Comparison of ENCODE assay signal across 1 cellular context in the genomic region with DNA sequence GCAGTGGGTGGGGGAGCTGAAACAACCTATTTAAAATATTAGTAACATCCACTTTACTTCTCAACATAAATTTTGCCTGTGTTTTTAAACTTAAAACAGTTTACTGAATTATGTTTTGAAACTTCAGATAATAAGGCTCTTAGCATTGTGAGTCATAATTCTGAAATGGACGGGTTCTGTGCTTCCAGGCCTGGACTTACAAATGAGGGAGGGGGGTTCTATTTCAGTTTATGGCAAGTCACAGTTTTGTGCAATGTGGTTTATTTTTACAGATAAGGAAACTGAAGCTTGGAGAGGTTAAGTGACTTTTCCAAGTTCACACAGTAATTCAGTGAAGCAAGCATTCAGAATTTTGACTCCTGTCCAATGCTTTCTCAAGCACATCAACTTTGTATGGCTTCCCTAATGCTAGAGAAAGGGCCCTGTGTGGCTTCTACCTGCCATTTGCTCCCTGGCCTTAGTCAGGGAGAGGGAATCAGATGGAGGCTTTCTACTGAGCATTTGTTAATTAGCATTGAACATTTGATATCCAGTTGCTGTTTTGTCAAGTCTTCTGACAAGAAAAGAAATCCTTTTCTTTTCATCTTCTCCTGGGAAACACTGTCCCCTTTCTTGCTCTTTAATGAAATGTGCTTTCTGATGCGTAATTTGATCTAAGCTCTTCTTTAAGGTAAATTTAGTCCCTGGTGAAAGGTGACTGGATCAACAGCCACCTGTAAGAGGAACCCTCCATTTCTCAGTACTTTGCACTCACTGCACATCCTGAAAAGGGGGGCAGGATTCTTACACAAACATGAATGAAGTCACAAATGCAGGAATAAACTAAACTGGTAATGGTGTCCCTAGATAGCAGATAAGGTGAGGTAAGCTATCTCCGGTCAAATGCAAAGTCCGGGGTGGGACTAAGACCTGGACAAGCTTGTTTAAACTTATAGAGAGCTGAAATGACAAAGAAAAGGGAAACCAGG.
TF ChIP-seq lines count a peak whose summit lies in the region.

No MANE protein-coding gene starts in this region.

TF ChIP-seq in HepG2, 621 proteins besides CTCF, POLR2A, EP300 and RAD21 (continues in another document):
- TF ChIP-seq, protein P1, sequence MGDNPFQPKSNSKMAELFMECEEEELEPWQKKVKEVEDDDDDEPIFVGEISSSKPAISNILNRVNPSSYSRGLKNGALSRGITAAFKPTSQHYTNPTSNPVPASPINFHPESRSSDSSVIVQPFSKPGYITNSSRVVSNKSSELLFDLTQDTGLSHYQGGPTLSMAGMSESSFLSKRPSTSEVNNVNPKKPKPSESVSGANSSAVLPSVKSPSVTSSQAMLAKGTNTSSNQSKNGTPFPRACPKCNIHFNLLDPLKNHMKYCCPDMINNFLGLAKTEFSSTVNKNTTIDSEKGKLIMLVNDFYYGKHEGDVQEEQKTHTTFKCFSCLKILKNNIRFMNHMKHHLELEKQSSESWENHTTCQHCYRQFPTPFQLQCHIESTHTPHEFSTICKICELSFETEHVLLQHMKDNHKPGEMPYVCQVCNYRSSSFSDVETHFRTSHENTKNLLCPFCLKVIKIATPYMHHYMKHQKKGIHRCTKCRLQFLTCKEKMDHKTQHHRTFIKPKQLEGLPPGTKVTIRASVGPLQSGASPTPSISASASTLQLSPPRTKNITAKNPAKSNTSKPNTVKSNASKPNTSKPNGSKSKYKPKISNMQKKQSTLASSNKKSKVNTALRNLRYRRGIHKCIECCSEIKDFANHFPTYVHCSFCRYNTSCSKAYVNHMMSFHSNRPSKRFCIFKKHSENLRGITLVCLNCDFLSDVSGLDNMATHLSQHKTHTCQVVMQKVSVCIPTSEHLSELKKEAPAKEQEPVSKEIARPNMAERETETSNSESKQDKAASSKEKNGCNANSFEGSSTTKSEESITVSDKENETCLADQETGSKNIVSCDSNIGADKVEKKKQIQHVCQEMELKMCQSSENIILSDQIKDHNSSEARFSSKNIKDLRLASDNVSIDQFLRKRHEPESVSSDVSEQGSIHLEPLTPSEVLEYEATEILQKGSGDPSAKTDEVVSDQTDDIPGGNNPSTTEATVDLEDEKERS (CRISPR knock-in tag; IDR thresholded peaks at IDR 0.05) = no peak
- TF ChIP-seq NR2C2 (CRISPR knock-in tag; IDR thresholded peaks at IDR 0.05; ENCODE audit: borderline replicate concordance) (0 out of 2 replicates have a peak, but pooled peaks have one; percentile 23), CEBPG (CRISPR knock-in tag; IDR thresholded peaks at IDR 0.05) (peak; percentile 88), NR2F1 (CRISPR knock-in tag; IDR thresholded peaks at IDR 0.05) (0 out of 4 replicates have a peak, but pooled peaks of 1 of the 2 experiments have one; percentile 32), FOXM1 (CRISPR knock-in tag; IDR thresholded peaks at IDR 0.05) (no peak), FOXA1 (IDR thresholded peaks at IDR 0.05) (no peak), FOXA1 (CRISPR knock-in tag; IDR thresholded peaks at IDR 0.05) (peak; percentile 78), TARDBP (CRISPR knock-in tag; IDR thresholded peaks at IDR 0.05) (peak; percentile 90), JDP2 (CRISPR knock-in tag; IDR thresholded peaks at IDR 0.05; ENCODE audit: borderline replicate concordance) (no peak), MIER2 (CRISPR knock-in tag; IDR thresholded peaks at IDR 0.05) (peak; percentile 59), ZNF644 (CRISPR knock-in tag; IDR thresholded peaks at IDR 0.05; ENCODE audit: low read depth) (peak; percentile 66; the same call in 1 of the 2 replicates), ZNF746 (CRISPR knock-in tag; IDR thresholded peaks at IDR 0.05) (0 out of 2 replicates have a peak, but pooled peaks have one; percentile 53), BCL6 (CRISPR knock-in tag; IDR thresholded peaks at IDR 0.05) (peak; percentile 99), ZBTB20 (CRISPR knock-in tag; IDR thresholded peaks at IDR 0.05; ENCODE audit: borderline replicate concordance, low read depth) (peak; percentile 81; the same call in 1 of the 2 replicates), ZFY (CRISPR knock-in tag; IDR thresholded peaks at IDR 0.05) (peak; percentile 25), NFYB (CRISPR knock-in tag; IDR thresholded peaks at IDR 0.05) (peak; percentile 32; the same call in 1 of the 2 replicates), ZC3H13 (CRISPR knock-in tag; IDR thresholded peaks at IDR 0.05) (0 out of 2 replicates have a peak, but pooled peaks have one; percentile 46), SAFB2 (CRISPR knock-in tag; IDR thresholded peaks at IDR 0.05; ENCODE audit: borderline replicate concordance, low read depth) (peak; percentile 70; the same call in 1 of the 2 replicates)
- TF ChIP-seq, protein P2, sequence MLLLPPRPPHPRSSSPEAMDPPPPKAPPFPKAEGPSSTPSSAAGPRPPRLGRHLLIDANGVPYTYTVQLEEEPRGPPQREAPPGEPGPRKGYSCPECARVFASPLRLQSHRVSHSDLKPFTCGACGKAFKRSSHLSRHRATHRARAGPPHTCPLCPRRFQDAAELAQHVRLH (CRISPR knock-in tag; IDR thresholded peaks at IDR 0.05; ENCODE audit: borderline replicate concordance, low read depth) = peak; percentile 72
- TF ChIP-seq, protein P3, sequence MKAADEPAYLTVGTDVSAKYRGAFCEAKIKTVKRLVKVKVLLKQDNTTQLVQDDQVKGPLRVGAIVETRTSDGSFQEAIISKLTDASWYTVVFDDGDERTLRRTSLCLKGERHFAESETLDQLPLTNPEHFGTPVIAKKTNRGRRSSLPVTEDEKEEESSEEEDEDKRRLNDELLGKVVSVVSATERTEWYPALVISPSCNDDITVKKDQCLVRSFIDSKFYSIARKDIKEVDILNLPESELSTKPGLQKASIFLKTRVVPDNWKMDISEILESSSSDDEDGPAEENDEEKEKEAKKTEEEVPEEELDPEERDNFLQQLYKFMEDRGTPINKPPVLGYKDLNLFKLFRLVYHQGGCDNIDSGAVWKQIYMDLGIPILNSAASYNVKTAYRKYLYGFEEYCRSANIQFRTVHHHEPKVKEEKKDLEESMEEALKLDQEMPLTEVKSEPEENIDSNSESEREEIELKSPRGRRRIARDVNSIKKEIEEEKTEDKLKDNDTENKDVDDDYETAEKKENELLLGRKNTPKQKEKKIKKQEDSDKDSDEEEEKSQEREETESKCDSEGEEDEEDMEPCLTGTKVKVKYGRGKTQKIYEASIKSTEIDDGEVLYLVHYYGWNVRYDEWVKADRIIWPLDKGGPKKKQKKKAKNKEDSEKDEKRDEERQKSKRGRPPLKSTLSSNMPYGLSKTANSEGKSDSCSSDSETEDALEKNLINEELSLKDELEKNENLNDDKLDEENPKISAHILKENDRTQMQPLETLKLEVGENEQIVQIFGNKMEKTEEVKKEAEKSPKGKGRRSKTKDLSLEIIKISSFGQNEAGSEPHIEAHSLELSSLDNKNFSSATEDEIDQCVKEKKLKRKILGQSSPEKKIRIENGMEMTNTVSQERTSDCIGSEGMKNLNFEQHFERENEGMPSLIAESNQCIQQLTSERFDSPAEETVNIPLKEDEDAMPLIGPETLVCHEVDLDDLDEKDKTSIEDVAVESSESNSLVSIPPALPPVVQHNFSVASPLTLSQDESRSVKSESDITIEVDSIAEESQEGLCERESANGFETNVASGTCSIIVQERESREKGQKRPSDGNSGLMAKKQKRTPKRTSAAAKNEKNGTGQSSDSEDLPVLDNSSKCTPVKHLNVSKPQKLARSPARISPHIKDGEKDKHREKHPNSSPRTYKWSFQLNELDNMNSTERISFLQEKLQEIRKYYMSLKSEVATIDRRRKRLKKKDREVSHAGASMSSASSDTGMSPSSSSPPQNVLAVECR (CRISPR knock-in tag; IDR thresholded peaks at IDR 0.05; ENCODE audit: borderline replicate concordance) = peak; percentile 37; the same call in 1 of the 2 replicates
- TF ChIP-seq, protein P4, sequence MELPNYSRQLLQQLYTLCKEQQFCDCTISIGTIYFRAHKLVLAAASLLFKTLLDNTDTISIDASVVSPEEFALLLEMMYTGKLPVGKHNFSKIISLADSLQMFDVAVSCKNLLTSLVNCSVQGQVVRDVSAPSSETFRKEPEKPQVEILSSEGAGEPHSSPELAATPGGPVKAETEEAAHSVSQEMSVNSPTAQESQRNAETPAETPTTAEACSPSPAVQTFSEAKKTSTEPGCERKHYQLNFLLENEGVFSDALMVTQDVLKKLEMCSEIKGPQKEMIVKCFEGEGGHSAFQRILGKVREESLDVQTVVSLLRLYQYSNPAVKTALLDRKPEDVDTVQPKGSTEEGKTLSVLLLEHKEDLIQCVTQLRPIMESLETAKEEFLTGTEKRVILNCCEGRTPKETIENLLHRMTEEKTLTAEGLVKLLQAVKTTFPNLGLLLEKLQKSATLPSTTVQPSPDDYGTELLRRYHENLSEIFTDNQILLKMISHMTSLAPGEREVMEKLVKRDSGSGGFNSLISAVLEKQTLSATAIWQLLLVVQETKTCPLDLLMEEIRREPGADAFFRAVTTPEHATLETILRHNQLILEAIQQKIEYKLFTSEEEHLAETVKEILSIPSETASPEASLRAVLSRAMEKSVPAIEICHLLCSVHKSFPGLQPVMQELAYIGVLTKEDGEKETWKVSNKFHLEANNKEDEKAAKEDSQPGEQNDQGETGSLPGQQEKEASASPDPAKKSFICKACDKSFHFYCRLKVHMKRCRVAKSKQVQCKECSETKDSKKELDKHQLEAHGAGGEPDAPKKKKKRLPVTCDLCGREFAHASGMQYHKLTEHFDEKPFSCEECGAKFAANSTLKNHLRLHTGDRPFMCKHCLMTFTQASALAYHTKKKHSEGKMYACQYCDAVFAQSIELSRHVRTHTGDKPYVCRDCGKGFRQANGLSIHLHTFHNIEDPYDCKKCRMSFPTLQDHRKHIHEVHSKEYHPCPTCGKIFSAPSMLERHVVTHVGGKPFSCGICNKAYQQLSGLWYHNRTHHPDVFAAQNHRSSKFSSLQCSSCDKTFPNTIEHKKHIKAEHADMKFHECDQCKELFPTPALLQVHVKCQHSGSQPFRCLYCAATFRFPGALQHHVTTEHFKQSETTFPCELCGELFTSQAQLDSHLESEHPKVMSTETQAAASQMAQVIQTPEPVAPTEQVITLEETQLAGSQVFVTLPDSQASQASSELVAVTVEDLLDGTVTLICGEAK (IDR thresholded peaks at IDR 0.05) = no peak
- TF ChIP-seq, protein P4 (CRISPR knock-in tag; IDR thresholded peaks at IDR 0.05) = no peak
- TF ChIP-seq, protein P5, sequence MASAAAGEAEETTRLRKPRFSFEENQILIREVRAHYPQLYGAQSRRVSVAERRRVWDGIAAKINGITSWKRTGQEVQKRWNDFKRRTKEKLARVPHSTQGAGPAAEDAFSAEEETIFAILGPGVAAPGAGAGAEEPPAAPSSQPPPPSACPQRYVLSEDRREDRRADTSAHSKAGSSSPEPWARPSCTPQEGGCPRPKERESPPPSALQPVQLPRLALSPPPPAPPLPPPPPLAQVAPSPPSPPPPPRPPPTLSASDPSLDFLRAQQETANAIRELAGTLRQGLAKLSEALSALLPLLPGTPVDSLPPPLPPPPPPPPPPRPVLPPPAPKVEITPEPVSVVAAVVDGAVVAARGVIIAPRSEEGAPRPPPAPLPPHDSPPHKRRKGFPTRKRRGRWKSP (CRISPR knock-in tag; IDR thresholded peaks at IDR 0.05) = peak; percentile 29; the same call in 1 of the 2 replicates
- TF ChIP-seq, protein P6, sequence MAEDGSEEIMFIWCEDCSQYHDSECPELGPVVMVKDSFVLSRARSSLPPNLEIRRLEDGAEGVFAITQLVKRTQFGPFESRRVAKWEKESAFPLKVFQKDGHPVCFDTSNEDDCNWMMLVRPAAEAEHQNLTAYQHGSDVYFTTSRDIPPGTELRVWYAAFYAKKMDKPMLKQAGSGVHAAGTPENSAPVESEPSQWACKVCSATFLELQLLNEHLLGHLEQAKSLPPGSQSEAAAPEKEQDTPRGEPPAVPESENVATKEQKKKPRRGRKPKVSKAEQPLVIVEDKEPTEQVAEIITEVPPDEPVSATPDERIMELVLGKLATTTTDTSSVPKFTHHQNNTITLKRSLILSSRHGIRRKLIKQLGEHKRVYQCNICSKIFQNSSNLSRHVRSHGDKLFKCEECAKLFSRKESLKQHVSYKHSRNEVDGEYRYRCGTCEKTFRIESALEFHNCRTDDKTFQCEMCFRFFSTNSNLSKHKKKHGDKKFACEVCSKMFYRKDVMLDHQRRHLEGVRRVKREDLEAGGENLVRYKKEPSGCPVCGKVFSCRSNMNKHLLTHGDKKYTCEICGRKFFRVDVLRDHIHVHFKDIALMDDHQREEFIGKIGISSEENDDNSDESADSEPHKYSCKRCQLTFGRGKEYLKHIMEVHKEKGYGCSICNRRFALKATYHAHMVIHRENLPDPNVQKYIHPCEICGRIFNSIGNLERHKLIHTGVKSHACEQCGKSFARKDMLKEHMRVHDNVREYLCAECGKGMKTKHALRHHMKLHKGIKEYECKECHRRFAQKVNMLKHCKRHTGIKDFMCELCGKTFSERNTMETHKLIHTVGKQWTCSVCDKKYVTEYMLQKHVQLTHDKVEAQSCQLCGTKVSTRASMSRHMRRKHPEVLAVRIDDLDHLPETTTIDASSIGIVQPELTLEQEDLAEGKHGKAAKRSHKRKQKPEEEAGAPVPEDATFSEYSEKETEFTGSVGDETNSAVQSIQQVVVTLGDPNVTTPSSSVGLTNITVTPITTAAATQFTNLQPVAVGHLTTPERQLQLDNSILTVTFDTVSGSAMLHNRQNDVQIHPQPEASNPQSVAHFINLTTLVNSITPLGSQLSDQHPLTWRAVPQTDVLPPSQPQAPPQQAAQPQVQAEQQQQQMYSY (CRISPR knock-in tag; IDR thresholded peaks at IDR 0.05) = peak; percentile 98
- TF ChIP-seq, protein P7, sequence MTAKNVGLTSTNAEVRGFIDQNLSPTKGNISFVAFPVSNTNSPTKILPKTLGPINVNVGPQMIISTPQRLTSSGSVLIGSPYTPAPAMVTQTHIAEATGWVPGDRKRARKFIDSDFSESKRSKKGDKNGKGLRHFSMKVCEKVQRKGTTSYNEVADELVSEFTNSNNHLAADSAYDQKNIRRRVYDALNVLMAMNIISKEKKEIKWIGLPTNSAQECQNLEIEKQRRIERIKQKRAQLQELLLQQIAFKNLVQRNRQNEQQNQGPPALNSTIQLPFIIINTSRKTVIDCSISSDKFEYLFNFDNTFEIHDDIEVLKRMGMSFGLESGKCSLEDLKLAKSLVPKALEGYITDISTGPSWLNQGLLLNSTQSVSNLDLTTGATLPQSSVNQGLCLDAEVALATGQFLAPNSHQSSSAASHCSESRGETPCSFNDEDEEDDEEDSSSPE (CRISPR knock-in tag; IDR thresholded peaks at IDR 0.05) = peak; percentile 63; the same call in 1 of the 2 replicates
